10 cellular contexts compared by ENCODE assay signal in the genomic region with DNA sequence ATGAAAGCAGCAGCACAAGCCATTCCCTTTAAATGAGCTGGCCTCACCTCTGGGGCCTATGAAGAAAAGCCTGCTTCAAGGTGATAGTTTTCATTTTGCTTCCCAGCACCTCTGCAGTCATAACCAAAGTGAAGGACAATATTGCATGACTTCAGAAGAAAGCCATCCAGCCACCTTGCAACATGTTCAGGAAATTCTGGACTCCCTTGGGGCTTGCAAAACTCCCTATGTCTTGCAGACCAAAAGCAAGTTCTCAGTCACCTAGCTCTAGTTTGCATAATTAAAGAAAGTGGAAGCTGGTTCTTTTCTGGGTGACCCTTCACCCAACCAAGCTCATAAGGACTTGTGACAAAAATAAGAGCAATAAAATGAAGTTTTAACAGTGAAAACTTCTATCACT.
DNase-seq lines count a peak whose midpoint lies in the region; ATAC-seq, FAIRE-seq and TF ChIP-seq lines count a peak whose summit lies in the region.
"Had no signal": no experiment of that assay in that cellular context is flagged by ENCODE, and none has a peak within 500 bp of the region (broad histone marks: within the 10 kb centered on the region; RNA-seq: fewer than 3 reads in every experiment).

No MANE protein-coding gene starts in this region.

- H3K4me2 ChIP-seq in Loucy (ENCODE audit: low read depth, low read length, poor library complexity, severe bottlenecking): peak overlapping the region; percentile 69
- H3K4me2 ChIP-seq in smooth muscle cell: no peak overlapping the region

- ATAC-seq in HG02852 (IDR thresholded peaks at IDR 0.05; ENCODE audit: unreplicated experiment): peak; percentile 91
- ATAC-seq: naive thymus-derived CD8-positive, alpha-beta T cell had no signal

- H3K9ac ChIP-seq in Loucy (ENCODE audit: low read depth, low read length, poor library complexity, severe bottlenecking) (peak overlapping the region; percentile 42), smooth muscle cell (ENCODE audit: low read depth) (no peak overlapping the region)

- H3K9me3 ChIP-seq in Loucy (ENCODE audit: insufficient read depth, low read depth, low read length) (peaks cover 17% of the 10 kb centered on the region; the same call in 1 of the 2 replicates), smooth muscle cell (replicated peaks; ENCODE audit: low read depth) (peaks cover under 1% of the 10 kb centered on the region)

- H3F3A ChIP-seq in Loucy (ENCODE audit: low read depth): 0 out of 2 replicates have a peak, but pooled peaks cover 5% of the 10 kb centered on the region
- H3F3A ChIP-seq in smooth muscle cell (ENCODE audit: low read depth): no peaks in the 10 kb centered on the region

- no peaks in the 10 kb centered on the region for H3K36me3 ChIP-seq in Loucy (ENCODE audit: insufficient read depth, low read length)
- H3K36me3 ChIP-seq in smooth muscle cell (ENCODE audit: low read depth): peaks cover 3% of the 10 kb centered on the region

- no peak overlapping the region for H3K27ac ChIP-seq in smooth muscle cell (ENCODE audit: low read depth)

- no peaks in the 10 kb centered on the region for H3K9me2 ChIP-seq in Loucy (replicated peaks; ENCODE audit: low read depth, low read length)

- H4K20me1 ChIP-seq in Loucy (ENCODE audit: insufficient read depth, low read length, poor library complexity, severe bottlenecking) (no peaks in the 10 kb centered on the region), smooth muscle cell (ENCODE audit: low read depth) (no peaks in the 10 kb centered on the region)

- TF ChIP-seq CTCF in AG10803 (conservative IDR thresholded peaks at IDR 0.05; ENCODE audit: low read length): no peak
- no peak for TF ChIP-seq CTCF in Loucy (conservative IDR thresholded peaks at IDR 0.05; ENCODE audit: low read length)
- TF ChIP-seq CTCF in smooth muscle cell (IDR thresholded peaks at IDR 0.05; ENCODE audit: borderline replicate concordance, insufficient read depth, poor library complexity, severe bottlenecking): no peak

- H3K4me1 ChIP-seq in Loucy (ENCODE audit: insufficient read depth, low read length, poor library complexity, severe bottlenecking) (peaks cover 14% of the 10 kb centered on the region), smooth muscle cell (ENCODE audit: low read depth) (no peaks in the 10 kb centered on the region)

- H3K27me3 ChIP-seq in Loucy (ENCODE audit: insufficient read depth, low read length, poor library complexity, severe bottlenecking) (no peaks in the 10 kb centered on the region), smooth muscle cell (ENCODE audit: low read depth) (no peaks in the 10 kb centered on the region)

- peak; percentile 69 for FAIRE-seq in GM19239 (lab: Jason Lieb, UNC)

- H3K79me2 ChIP-seq in Loucy (ENCODE audit: insufficient read depth, low read length) (no peaks in the 10 kb centered on the region), smooth muscle cell (ENCODE audit: low read depth) (no peaks in the 10 kb centered on the region)

- H3K4me3 ChIP-seq in AG10803 (ENCODE audit: low read length): no peak overlapping the region
- peak overlapping the region; percentile 15 for H3K4me3 ChIP-seq in Loucy (ENCODE audit: low read length, poor library complexity, severe bottlenecking)
- H3K4me3 ChIP-seq in smooth muscle cell: no peak overlapping the region

- DNase-seq in AG10803 (ENCODE audit: low read depth) (peak; percentile 6), GM19239 (ENCODE audit: insufficient read length, low spot score) (no peak), T-helper 2 cell (no peak), HK-2 (ENCODE audit: unreplicated experiment) (no peak), smooth muscle cell (lab: John Stamatoyannopoulos, UW; ENCODE audit: unreplicated experiment) (no peak)
- no peak for DNase-seq in activated CD4-positive, CD25-positive, alpha-beta regulatory T cell (lab: John Stamatoyannopoulos, UW)
- DNase-seq: activated CD4-positive, alpha-beta T cell treated with anti-CD3 and anti-CD28 coated beads, Interleukin-2, amount 50 U/mL, for 4 hours; naive thymus-derived CD8-positive, alpha-beta T cell had no signal

- no peak overlapping the region for H2AFZ ChIP-seq in Loucy (ENCODE audit: low read length)
- H2AFZ ChIP-seq in smooth muscle cell (ENCODE audit: low read depth): no peak overlapping the region
